In the genomic region with DNA sequence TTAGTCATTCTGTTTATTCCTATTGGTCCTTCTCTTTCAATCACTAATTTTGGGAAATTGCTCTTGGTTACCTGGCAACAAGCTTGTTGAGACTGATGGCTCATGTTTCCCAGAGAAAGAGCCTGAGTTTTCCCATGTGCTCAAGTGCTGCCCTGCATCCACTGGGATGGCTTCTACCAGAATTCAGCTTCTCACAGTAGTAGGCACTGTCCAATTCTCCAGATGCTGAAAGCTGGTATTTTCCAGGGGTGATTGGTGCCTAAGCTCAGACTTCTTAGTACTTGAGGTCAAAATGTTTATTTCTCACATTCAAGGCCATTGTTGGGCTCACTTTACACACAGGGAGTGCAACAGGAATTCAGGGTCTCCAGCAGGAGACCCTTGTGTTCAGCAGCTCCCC, we compare ENCODE assay signal across 18 cellular contexts. TPM values are rescaled to one million over a fixed set of nuclear protein-coding genes. Genes with fewer than 3 reads are reported as not detected.
A peak's percentile ranks its signal among the peaks of the same experiment; 100 is the strongest.
DNase-seq lines count a peak whose midpoint lies in the region; TF ChIP-seq lines count a peak whose summit lies in the region.
"Had no signal": no experiment of that assay in that cellular context is flagged by ENCODE, and none has a peak within 500 bp of the region (broad histone marks: within the 10 kb centered on the region; RNA-seq: fewer than 3 reads in every experiment).

No MANE protein-coding gene starts in this region.

- TF ChIP-seq EP300 in transverse colon (IDR thresholded peaks at IDR 0.05; ENCODE audit: low read depth) = no peak

- DNase-seq in NCI-H345 (lab: John Stamatoyannopoulos, UW) (peak; percentile 10), NCI-H345 treated with DMSO at 0.1 percent for 48 hours (lab: John Stamatoyannopoulos, UW; ENCODE audit: unreplicated experiment) (no peak), NCI-H1417 (lab: John Stamatoyannopoulos, UW) (peak; percentile 36 to 70 (median 65)), NCI-H748 (lab: John Stamatoyannopoulos, UW; ENCODE audit: unreplicated experiment) (peak; percentile 86), nephron progenitor cell (no peak), transverse colon (no peak), CD14-positive monocyte (ENCODE audit: low spot score) (no peak), NCI-H524 treated with DMSO at 0.1 percent for 48 hours (lab: John Stamatoyannopoulos, UW) (no peak)
- DNase-seq: CD4-positive, alpha-beta memory T cell; DMS53; EL; NCI-H2029; PC-3; SJCRH30; SW 1271 had no signal

- no peaks in the 10 kb centered on the region for H3K36me3 ChIP-seq in transverse colon
- H3K36me3 ChIP-seq: HAP-1, SJCRH30 had no signal

- H3K36me3 Mint-ChIP-seq in nephron progenitor cell (ENCODE audit: low read depth) (no peaks in the 10 kb centered on the region), CD14-positive monocyte (no peaks in the 10 kb centered on the region)
- H3K36me3 Mint-ChIP-seq: CD4-positive, alpha-beta memory T cell had no signal

- peaks cover 7% of the 10 kb centered on the region for H3K27me3 Mint-ChIP-seq in nephron progenitor cell (ENCODE audit: low read depth, poor library complexity)
- H3K27me3 Mint-ChIP-seq in CD14-positive monocyte (ENCODE audit: low read depth in 3 of 3) = peaks cover 6 to 19% (median 7%) of the 10 kb centered on the region in 3 donors
- H3K27me3 Mint-ChIP-seq: CD4-positive, alpha-beta memory T cell had no signal

- TF ChIP-seq CTCF in nephron progenitor cell (IDR thresholded peaks at IDR 0.05) (no peak), transverse colon (IDR thresholded peaks at IDR 0.05) (no peak), CD14-positive monocyte (IDR thresholded peaks at IDR 0.05) (no peak)

- peak overlapping the region; percentile 21 for H3K4me3 Mint-ChIP-seq in nephron progenitor cell
- H3K4me3 Mint-ChIP-seq in CD14-positive monocyte = no peak overlapping the region
- H3K4me3 Mint-ChIP-seq: CD4-positive, alpha-beta memory T cell had no signal

- H3K4me1 Mint-ChIP-seq in nephron progenitor cell (peaks cover 17% of the 10 kb centered on the region), CD14-positive monocyte (peaks cover 1% of the 10 kb centered on the region)

- H3K4me1 ChIP-seq in transverse colon = no peaks in the 10 kb centered on the region
- H3K4me1 ChIP-seq: HAP-1, SJCRH30 had no signal

- no peak for TF ChIP-seq POLR2A in transverse colon (IDR thresholded peaks at IDR 0.05)

- no peak overlapping the region for H3K4me3 ChIP-seq in transverse colon
- H3K4me3 ChIP-seq: GM12878, HAP-1, SJCRH30 had no signal

- no peak overlapping the region for H3K27ac ChIP-seq in transverse colon
- H3K27ac ChIP-seq: SJCRH30 had no signal

- no peaks in the 10 kb centered on the region for H3K27me3 ChIP-seq in transverse colon
- H3K27me3 ChIP-seq: SJCRH30 had no signal

- in situ Hi-C loops in transverse colon (cut with MboI; ENCODE audit: low pct_ligation_motif_present in 1 of 4, low pct_unique_long_range_greater_than_20kb in 1 of 4, low sequenced_read_pairs in 3 of 4) = loop anchor here in 3 of 4 donors (25.0 kb wide), 2 partner anchors 519 to 1119 kb away; no protein-coding TSS in a partner anchor

- intact Hi-C loops in transverse colon (cut with DNase I; ENCODE audit: low total_unique reads) = no loop called here
- intact Hi-C loops in CD14-positive monocyte (cut with micrococcal nuclease) = no loop called here

- no peaks in the 10 kb centered on the region for H3K9me3 ChIP-seq in transverse colon
- H3K9me3 ChIP-seq: HAP-1, SJCRH30 had no signal

- H3K27ac Mint-ChIP-seq in nephron progenitor cell (peak overlapping the region; percentile 57), CD14-positive monocyte (peak overlapping the region in 2 of 7 donors; percentile 3 to 10)
- H3K27ac Mint-ChIP-seq: CD4-positive, alpha-beta memory T cell had no signal

- peaks cover 9% of the 10 kb centered on the region for H3K9me3 Mint-ChIP-seq in nephron progenitor cell
- H3K9me3 Mint-ChIP-seq in CD14-positive monocyte = no peaks in the 10 kb centered on the region
- H3K9me3 Mint-ChIP-seq: CD4-positive, alpha-beta memory T cell had no signal

RNA-seq across cellular contexts. Expression of gene SLC2A12, which starts 29.1 kb away (rescaled TPM):
- 1 to 10 TPM in 2 of 4 donors, under 1 TPM in 2; 0.20 to 1.4 (median 0.99) TPM for total RNA-seq in transverse colon
- polyA plus RNA-seq in CD14-positive monocyte = under 1 TPM; 0.27 to 0.42 TPM
- total RNA-seq: CD4-positive, alpha-beta memory T cell; T-helper 2 cell treated with Interferon-gamma antibody and Interleukin-4, amounts not matched to agents 100 ng/mL and 5 ng/mL, for 36 hours had no signal
- polyA plus RNA-seq: CD4-positive, alpha-beta memory T cell had no signal

Comparison
In these comparisons a context has a peak if more than half of its experiments do, and no peak if none do; other contexts are left out.
1. DNase-seq: peak in NCI-H345 (single experiment), NCI-H1417 (3 of 3) and NCI-H748 (single experiment); none in NCI-H345 treated with DMSO at 0.1 percent for 48 hours (single experiment), nephron progenitor cell (single experiment), transverse colon (single experiment), CD14-positive monocyte (single experiment) and NCI-H524 treated with DMSO at 0.1 percent for 48 hours (single experiment).